8 cellular contexts compared by ENCODE assay signal in genomic region chr4:54063224-54063623, GRCh38. TPM values are rescaled to one million over a fixed set of nuclear protein-coding genes. Genes with fewer than 3 reads are reported as not detected.
DNase-seq lines count a peak whose midpoint lies in the region; ATAC-seq and TF ChIP-seq lines count a peak whose summit lies in the region.

No MANE protein-coding gene starts in this region.

- H3K36me3 Mint-ChIP-seq in activated CD4-positive, alpha-beta T cell treated with anti-CD3 and anti-CD28 coated beads, Interleukin-2, amount 10 ng/mL, durations not matched to agents 7 days and 5 days (ENCODE audit: low read depth), result peaks cover 24% of the 10 kb centered on the region

- H3K4me3 Mint-ChIP-seq in activated CD4-positive, alpha-beta T cell treated with anti-CD3 and anti-CD28 coated beads, Interleukin-2, amount 10 ng/mL, durations not matched to agents 7 days and 5 days, result peak overlapping the region; percentile 96

- peak; percentile 45 for ATAC-seq in SK-N-SH treated with all-trans-retinoic acid at 6 μM for 48 hours
- peak; percentile 20 for ATAC-seq in omental fat pad (ENCODE audit: low FRiP score)

- POLR2A ChIA-PET in activated CD4-positive, alpha-beta T cell treated with anti-CD3 and anti-CD28 coated beads, Interleukin-2, amount 10 ng/mL, durations not matched to agents 7 days and 5 days (lab: Charles Lee), result no interaction called here

- TF ChIP-seq CTCF in epithelial cell of proximal tubule (conservative IDR thresholded peaks at IDR 0.05; ENCODE audit: low read depth, low read length) (no peak), omental fat pad (IDR thresholded peaks at IDR 0.05) (no peak)

- H3K4me3 ChIP-seq in epithelial cell of proximal tubule (ENCODE audit: low read depth, low read length), result peak overlapping the region; percentile 78

- CTCF ChIA-PET in activated CD4-positive, alpha-beta T cell treated with anti-CD3 and anti-CD28 coated beads, Interleukin-2, amount 10 ng/mL, durations not matched to agents 7 days and 5 days (lab: Charles Lee), result no interaction called here

- H3K27ac Mint-ChIP-seq in activated CD4-positive, alpha-beta T cell treated with anti-CD3 and anti-CD28 coated beads, Interleukin-2, amount 10 ng/mL, durations not matched to agents 7 days and 5 days, result peak overlapping the region; percentile 98

- H3K9me3 Mint-ChIP-seq in activated CD4-positive, alpha-beta T cell treated with anti-CD3 and anti-CD28 coated beads, Interleukin-2, amount 10 ng/mL, durations not matched to agents 7 days and 5 days, result no peaks in the 10 kb centered on the region

- H3K4me1 Mint-ChIP-seq in activated CD4-positive, alpha-beta T cell treated with anti-CD3 and anti-CD28 coated beads, Interleukin-2, amount 10 ng/mL, durations not matched to agents 7 days and 5 days, result peaks cover 47% of the 10 kb centered on the region

- DNase-seq in activated CD4-positive, alpha-beta T cell treated with anti-CD3 and anti-CD28 coated beads, Interleukin-2, amount 10 ng/mL, durations not matched to agents 7 days and 5 days, result no peak
- no peak for DNase-seq in activated CD4-positive, alpha-beta T cell treated with anti-CD3 and anti-CD28 coated beads, Interleukin-2, amount 50 U/mL, for 4 hours
- no peak for DNase-seq in epithelial cell of proximal tubule (ENCODE audit: low read depth)
- DNase-seq in omental fat pad (ENCODE audit: low spot score), result no peak
- no peak for DNase-seq in DMS79 (lab: John Stamatoyannopoulos, UW)
- DNase-seq in middle frontal gyrus (ENCODE audit: extremely low spot score, low spot score), result no peak
- DNase-seq in NCI-H2227 (lab: John Stamatoyannopoulos, UW; ENCODE audit: unreplicated experiment), result no peak

- H3K27me3 Mint-ChIP-seq in activated CD4-positive, alpha-beta T cell treated with anti-CD3 and anti-CD28 coated beads, Interleukin-2, amount 10 ng/mL, durations not matched to agents 7 days and 5 days, result no peaks in the 10 kb centered on the region

TF ChIP-seq in SK-N-SH treated with all-trans-retinoic acid at 6 μM for 48 hours, 23 proteins besides CTCF, POLR2A, EP300 and RAD21:
- TF ChIP-seq BACH2 (CRISPR knock-in tag; IDR thresholded peaks at IDR 0.05; ENCODE audit: borderline replicate concordance) (no peak), CREB5 (CRISPR knock-in tag; IDR thresholded peaks at IDR 0.05; ENCODE audit: low read depth) (no peak), ZNF565 (CRISPR knock-in tag; conservative IDR thresholded peaks at IDR 0.05; ENCODE audit: low read depth) (no peak), RARB (CRISPR knock-in tag; IDR thresholded peaks at IDR 0.05) (no peak), OSR1 (CRISPR knock-in tag; IDR thresholded peaks at IDR 0.05) (no peak)

RNA-seq across cellular contexts. Expression of gene CHIC2, which starts 1.2 kb away (rescaled TPM):
- 10 to 100 TPM; 18.2 to 18.9 TPM for total RNA-seq in activated CD4-positive, alpha-beta T cell treated with anti-CD3 and anti-CD28 coated beads, Interleukin-2, amount 10 ng/mL, durations not matched to agents 7 days and 5 days
- total RNA-seq in epithelial cell of proximal tubule (19.2 and 23.5 TPM in 2 replicates), omental fat pad (10 to 100 TPM; 25.2 to 65.2 (median 41.4) TPM)

RNA-seq across cellular contexts. Expression of gene GSX2, which starts 36.7 kb away (rescaled TPM):
- total RNA-seq in activated CD4-positive, alpha-beta T cell treated with anti-CD3 and anti-CD28 coated beads, Interleukin-2, amount 10 ng/mL, durations not matched to agents 7 days and 5 days, result not detected
- not detected in 2 replicates for total RNA-seq in epithelial cell of proximal tubule
- total RNA-seq in omental fat pad, result not detected
